17 cellular contexts compared by ENCODE assay signal in the genomic region with DNA sequence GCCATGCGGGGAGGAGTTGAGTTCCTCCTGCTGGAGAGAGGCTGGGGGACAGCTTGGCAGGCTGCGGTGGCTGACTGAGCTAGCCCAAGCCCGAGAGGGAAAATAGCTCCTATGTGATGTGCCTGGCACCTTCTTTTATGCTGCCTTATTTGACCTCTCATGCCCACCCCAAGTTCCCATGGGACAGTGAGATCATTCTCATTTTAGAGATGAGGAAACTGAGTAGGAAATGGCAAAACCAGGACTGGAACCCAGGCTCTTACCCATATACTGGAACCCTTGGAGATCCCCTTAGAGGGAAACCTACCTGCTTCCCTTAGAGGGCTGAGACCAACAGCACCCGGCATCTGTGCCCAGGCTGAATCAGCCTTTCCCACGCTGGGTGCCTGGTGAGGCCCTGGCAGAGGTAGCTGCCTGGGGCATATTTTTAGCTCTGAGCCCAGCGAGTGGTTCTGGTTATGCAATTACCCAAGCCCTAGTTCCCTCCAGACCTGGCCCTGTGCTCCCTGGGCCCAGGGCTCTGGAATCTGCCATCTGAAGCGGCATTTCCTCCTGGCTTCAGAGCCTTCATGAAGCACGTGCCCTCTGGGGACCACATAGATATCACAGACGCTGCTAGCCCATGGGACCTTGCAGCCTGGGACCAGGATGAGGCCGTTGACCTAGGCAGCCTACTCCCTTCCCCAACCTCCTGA. TPM values are rescaled to one million over a fixed set of nuclear protein-coding genes. Genes with fewer than 3 reads are reported as not detected.
DNase-seq lines count a peak whose midpoint lies in the region; ATAC-seq, FAIRE-seq and TF ChIP-seq lines count a peak whose summit lies in the region.
"Had no signal": no experiment of that assay in that cellular context is flagged by ENCODE, and none has a peak within 500 bp of the region (broad histone marks: within the 10 kb centered on the region; RNA-seq: fewer than 3 reads in every experiment).

No MANE protein-coding gene starts in this region.

- no peak for TF ChIP-seq POLR2A in heart left ventricle (IDR thresholded peaks at IDR 0.05)
- TF ChIP-seq POLR2A in vagina (IDR thresholded peaks at IDR 0.05), result no peak

- H2AFZ ChIP-seq in SK-N-SH (ENCODE audit: low read depth), result no peak overlapping the region

- TF ChIP-seq CTCF in SK-N-SH (IDR thresholded peaks at IDR 0.05), result no peak
- no peak for TF ChIP-seq CTCF in heart left ventricle (IDR thresholded peaks at IDR 0.05)
- TF ChIP-seq CTCF in pancreas (IDR thresholded peaks at IDR 0.05), result no peak
- no peak for TF ChIP-seq CTCF in vagina (IDR thresholded peaks at IDR 0.05)

- H3K27ac ChIP-seq in SK-N-SH (ENCODE audit: low read depth in 2 of 2, low read length in 1 of 2) (peak overlapping the region in 1 of 2 experiments; percentile 79; a peak in 2 of 4 replicates), heart left ventricle (peak overlapping the region in 11 of 12 donors; percentile 45 to 89 (median 68)), pancreas (no peak overlapping the region), vagina (peak overlapping the region; percentile 88)
- H3K27ac ChIP-seq: neutrophil, WERI-Rb-1 had no signal

- ATAC-seq in SK-N-SH treated with all-trans-retinoic acid at 6 μM for 48 hours, result no peak
- ATAC-seq in heart left ventricle, result peak; percentile 78 to 87 (median 86)
- ATAC-seq in pancreas, result peak in 3 of 4 donors; percentile 16 to 54 (median 52)
- no peak for ATAC-seq in GM21390 (IDR thresholded peaks at IDR 0.05; ENCODE audit: unreplicated experiment)

- H3K4me1 ChIP-seq in SK-N-SH (ENCODE audit: control insufficient read depth in 1 of 2, insufficient read depth in 2 of 2, low read depth in 1 of 2, low read length in 1 of 2), result peaks cover 55 to 56% of the 10 kb centered on the region in 2 experiments; a peak in 3 of 4 replicates
- H3K4me1 ChIP-seq in heart left ventricle, result peaks cover 3 to 93% (median 69%) of the 10 kb centered on the region in 12 donors
- H3K4me1 ChIP-seq in pancreas, result peaks cover 24 to 41% (median 36%) of the 10 kb centered on the region in 3 donors
- peaks cover 84% of the 10 kb centered on the region for H3K4me1 ChIP-seq in vagina

- peaks cover 39% of the 10 kb centered on the region for H3F3A ChIP-seq in SK-N-SH (replicated peaks; ENCODE audit: insufficient read depth)

- TF ChIP-seq RAD21 in SK-N-SH (IDR thresholded peaks at IDR 0.05; ENCODE audit: low read length), result no peak

- H3K9me2 ChIP-seq in SK-N-SH, result no peaks in the 10 kb centered on the region

- intact Hi-C loops in heart left ventricle (cut with DNase I), result loop anchor here in 3 of 10 donors (2.0 to 5.0 kb wide), 3 partner anchors 28 to 58 kb away; no protein-coding TSS in a partner anchor
- intact Hi-C loops in pancreas (cut with DNase I), result no loop called here
- intact Hi-C loops in vagina (cut with DNase I), result no loop called here

- H3K79me2 ChIP-seq in SK-N-SH (ENCODE audit: insufficient read depth), result no peaks in the 10 kb centered on the region

- no peak for TF ChIP-seq EP300 in SK-N-SH (IDR thresholded peaks at IDR 0.05; ENCODE audit: borderline replicate concordance in 1 of 2, low read depth in 1 of 2, low read length in 1 of 2)

- H3K36me3 ChIP-seq in SK-N-SH (replicated peaks in 1 of 2; ENCODE audit: control insufficient read depth in 1 of 2, insufficient read depth in 2 of 2, low read length in 1 of 2), result no peaks in the 10 kb centered on the region
- no peaks in the 10 kb centered on the region for H3K36me3 ChIP-seq in heart left ventricle
- H3K36me3 ChIP-seq in pancreas, result no peaks in the 10 kb centered on the region
- no peaks in the 10 kb centered on the region for H3K36me3 ChIP-seq in vagina
- H3K36me3 ChIP-seq: neutrophil had no signal

- H3K9me3 ChIP-seq in SK-N-SH (no peaks in the 10 kb centered on the region), heart left ventricle (no peaks in the 10 kb centered on the region), pancreas (no peaks in the 10 kb centered on the region), vagina (no peaks in the 10 kb centered on the region)
- H3K9me3 ChIP-seq: neutrophil had no signal

- 0 out of 2 replicates have a peak overlapping the region, but pooled peaks have one; percentile 56 for H3K4me2 ChIP-seq in SK-N-SH

- CTCF ChIA-PET in SK-N-SH (lab: Yijun Ruan, JAX), result interaction anchor here (1.0 kb wide), 1 partner anchor 93 kb away, joined by 3 read pairs; no protein-coding TSS in a partner anchor

- 100% methylated on average over 6 of the region's 10 CpGs for WGBS in SK-N-SH (ENCODE audit: low lambda C conversion rate)
- WGBS in heart left ventricle, 4 donors, result 44 to 51% (median 47%) methylated on average over 10 of the region's 10 CpGs
- 63 to 67% methylated on average over 10 of the region's 10 CpGs for WGBS in pancreas, 2 donors

- DNase-seq in SK-N-SH, result peak; percentile 61
- DNase-seq in heart left ventricle, result peak in 4 of 5 donors; percentile 66 to 84 (median 78)
- DNase-seq in pancreas, result peak in 5 of 6 donors; percentile 33 to 56 (median 48)
- no peak for DNase-seq in vagina (ENCODE audit: extremely low spot score in 2 of 2)
- no peak for DNase-seq in T-helper 1 cell
- no peak for DNase-seq in NCI-H446 treated with DMSO at 0.1 percent for 48 hours (lab: John Stamatoyannopoulos, UW)
- DNase-seq: activated effector memory CD4-positive, alpha-beta T cell treated with anti-CD3 and anti-CD28 coated beads, Interleukin-2, amount 50 U/mL, for 16 hours; KBM-7; NCI-H146; NCI-H510A; WERI-Rb-1 had no signal

- no peaks in the 10 kb centered on the region for H3K27me3 ChIP-seq in SK-N-SH (ENCODE audit: insufficient read depth)
- H3K27me3 ChIP-seq in heart left ventricle, result no peaks in the 10 kb centered on the region
- H3K27me3 ChIP-seq in pancreas, result no peaks in the 10 kb centered on the region
- H3K27me3 ChIP-seq in vagina, result no peaks in the 10 kb centered on the region
- H3K27me3 ChIP-seq: dorsolateral prefrontal cortex had no signal

- no peak overlapping the region for H3K9ac ChIP-seq in SK-N-SH

- FAIRE-seq in pancreas (lab: Jason Lieb, UNC), result no peak
- FAIRE-seq: A204.1, GM12892 had no signal

- no peaks in the 10 kb centered on the region for H4K20me1 ChIP-seq in SK-N-SH (ENCODE audit: insufficient read depth)

- H3K4me3 ChIP-seq in SK-N-SH (ENCODE audit: low read depth in 2 of 2, low read length in 1 of 2), result no peak overlapping the region
- H3K4me3 ChIP-seq in heart left ventricle, result no peak overlapping the region
- H3K4me3 ChIP-seq in pancreas, result no peak overlapping the region
- no peak overlapping the region for H3K4me3 ChIP-seq in vagina
- H3K4me3 ChIP-seq: dorsolateral prefrontal cortex had no signal

- POLR2A ChIA-PET in SK-N-SH (lab: Yijun Ruan, JAX), result no interaction called here

TF ChIP-seq in SK-N-SH, 30 proteins besides CTCF, POLR2A, EP300 and RAD21:
- TF ChIP-seq RCOR1 (IDR thresholded peaks at IDR 0.05; ENCODE audit: low read length), result peak; percentile 49; the same call in 1 of the 2 replicates
- no peak for TF ChIP-seq ELF1 (IDR thresholded peaks at IDR 0.05)
- TF ChIP-seq MEF2A (IDR thresholded peaks at IDR 0.05; ENCODE audit: borderline replicate concordance, low read depth), result no peak
- no peak for TF ChIP-seq RFX5 (IDR thresholded peaks at IDR 0.05; ENCODE audit: low read length)
- TF ChIP-seq NRF1 (IDR thresholded peaks at IDR 0.05; ENCODE audit: low read depth, low read length), result no peak
- peak; percentile 54 for TF ChIP-seq CHD2 (IDR thresholded peaks at IDR 0.05; ENCODE audit: low read length, partially characterized antibody)

TF ChIP-seq in SK-N-SH treated with all-trans-retinoic acid at 6 μM for 48 hours, 23 proteins besides CTCF, POLR2A, EP300 and RAD21:
- TF ChIP-seq TOX (CRISPR knock-in tag; IDR thresholded peaks at IDR 0.05; ENCODE audit: borderline replicate concordance), result no peak
- TF ChIP-seq POU6F1 (CRISPR knock-in tag; IDR thresholded peaks at IDR 0.05; ENCODE audit: borderline replicate concordance, low read depth), result no peak
- TF ChIP-seq ZFP3 (CRISPR knock-in tag; IDR thresholded peaks at IDR 0.05), result no peak
- TF ChIP-seq ARNTL (CRISPR knock-in tag; IDR thresholded peaks at IDR 0.05; ENCODE audit: borderline replicate concordance, low read depth), result no peak
- TF ChIP-seq ZC3H10 (CRISPR knock-in tag; IDR thresholded peaks at IDR 0.05), result no peak
- TF ChIP-seq TCF4 (CRISPR knock-in tag; IDR thresholded peaks at IDR 0.05; ENCODE audit: borderline replicate concordance), result no peak

RNA-seq across cellular contexts. Expression of gene COL27A1, which starts 23.6 kb away (rescaled TPM):
- polyA plus RNA-seq in SK-N-SH (2012; rRNA removed) (6.8 and 8.7 TPM in 2 replicates), heart left ventricle (10 to 100 TPM in 1 of 2 donors, 1 to 10 TPM in 1; 2.7 to 14.2 TPM), pancreas (100 to 1,000 TPM in 1 of 2 donors, 10 to 100 TPM in 1; 71.1 to 109 TPM)
- polyA plus RNA-seq in SK-N-SH (2012; cell fraction: cytosol; rRNA removed), result 2.6 and 3.0 TPM in 2 replicates
- 55.3 and 131 TPM in 2 replicates for polyA plus RNA-seq in SK-N-SH (2012; cell fraction: nucleus; rRNA removed)
- total RNA-seq in heart left ventricle (10 to 100 TPM in 1 of 9 donors, 1 to 10 TPM in 8; 2.3 to 10.8 (median 5.2) TPM), pancreas (10 to 100 TPM in 5 of 6 donors, 1 to 10 TPM in 1; 9.7 to 31.8 (median 17.3) TPM), vagina (17.2 TPM)

Comparison
In these comparisons a context has a peak if more than half of its experiments do, and no peak if none do; other contexts are left out.
1. DNase-seq: peak in SK-N-SH (single experiment), heart left ventricle (4 of 5) and pancreas (5 of 6); none in vagina (0 of 2), T-helper 1 cell (0 of 5) and NCI-H446 treated with DMSO at 0.1 percent for 48 hours (single experiment).
2. H3K27ac ChIP-seq: peak in heart left ventricle (11 of 12) and vagina (single experiment); none in pancreas (0 of 4).
3. ATAC-seq: peak in heart left ventricle (4 of 4) and pancreas (3 of 4); none in SK-N-SH treated with all-trans-retinoic acid at 6 μM for 48 hours (single experiment) and GM21390 (single experiment).